8 cellular contexts compared by ENCODE assay signal in the genomic region with DNA sequence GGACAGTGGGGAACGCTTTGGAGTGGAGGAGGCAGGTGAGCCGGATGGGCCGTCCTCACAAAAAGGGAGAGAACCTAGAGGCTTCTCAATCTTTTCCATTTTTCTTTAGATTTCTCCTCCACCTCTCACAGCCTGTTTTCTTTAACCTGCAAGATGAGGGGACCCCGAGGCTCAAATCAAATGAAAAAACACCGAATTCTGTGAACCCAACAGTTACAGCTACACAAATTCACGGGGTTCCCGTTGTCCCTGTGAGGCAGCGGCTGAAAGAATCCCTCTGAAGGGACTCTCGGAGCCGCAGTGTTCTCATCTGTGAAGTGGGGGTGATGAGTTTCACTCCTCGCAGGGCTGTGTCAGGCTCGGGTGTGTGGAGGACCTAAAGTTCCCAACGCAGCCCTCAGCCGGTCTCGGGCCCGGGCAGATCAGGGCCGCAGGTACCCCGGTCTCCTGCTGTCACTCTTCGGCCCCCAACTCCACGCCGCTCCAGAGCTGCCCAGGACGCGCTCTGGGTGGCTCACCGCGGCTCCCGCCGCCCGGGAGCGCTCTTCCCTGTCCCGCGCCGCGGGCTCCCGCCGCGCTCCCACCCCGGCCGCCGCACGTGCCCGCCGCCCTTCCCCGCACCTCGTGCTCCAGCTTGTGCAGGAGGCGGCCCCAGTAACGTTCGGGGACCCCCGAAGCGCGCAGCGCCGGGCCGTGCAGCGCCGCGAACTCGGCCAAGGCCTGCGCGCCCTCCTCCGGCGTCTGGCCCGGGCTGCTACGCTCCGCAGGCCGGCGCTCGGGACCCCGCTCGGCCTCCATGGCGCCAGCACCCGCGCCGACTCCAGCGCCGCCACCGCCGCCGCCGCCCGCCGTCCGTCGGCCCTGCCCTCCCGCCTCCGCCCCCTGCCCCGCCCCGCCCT. TPM values are rescaled to one million over a fixed set of nuclear protein-coding genes. Genes with fewer than 3 reads are reported as not detected.
A peak's percentile ranks its signal among the peaks of the same experiment; 100 is the strongest.
DNase-seq lines count a peak whose midpoint lies in the region; ATAC-seq and TF ChIP-seq lines count a peak whose summit lies in the region.

A gene (minus strand): TSS at position 863 of the 899 bp plus-strand sequence. CDS start 65 bp downstream, at position 798.

- 1 to 2% (median 1%) methylated on average over 28 to 73 of the region's 87 CpGs for WGBS in stomach, 5 donors

- no peak for TF ChIP-seq EP300 in stomach (IDR thresholded peaks at IDR 0.05)

- TF ChIP-seq CTCF in PC-9 (conservative IDR thresholded peaks at IDR 0.05) (no peak), neural crest cell (conservative IDR thresholded peaks at IDR 0.05) (no peak), stomach (IDR thresholded peaks at IDR 0.05) (no peak)

- H2AFZ ChIP-seq in PC-9 = peak within 1 kb of the TSS; percentile 100

- H3K4me3 ChIP-seq in PC-9 (peak within 1 kb of the TSS; percentile 97), stomach (peak within 1 kb of the TSS; percentile 70 to 91 (median 88))

- H3K4me1 ChIP-seq in PC-9 (replicated peaks; ENCODE audit: insufficient read depth) (peaks cover 37% of the 10 kb centered on the region), stomach (peaks cover 20 to 46% (median 42%) of the 10 kb centered on the region in 4 donors)

- peaks cover 48% of the 10 kb centered on the region for H3K79me2 ChIP-seq in PC-9 (ENCODE audit: low read depth)

- H3K27ac Mint-ChIP-seq in neural crest cell (ENCODE audit: unreplicated experiment) = peak within 1 kb of the TSS; percentile 19

- intact Hi-C loops in PC-9 (cut with micrococcal nuclease; ENCODE audit: unreplicated experiment) (loop anchor here (5.0 kb wide), 1 partner anchor 34 kb away; a partner anchor contains a TSS), stomach (cut with DNase I; ENCODE audit: low total_unique reads) (no loop called here)

- H3K4me2 ChIP-seq in PC-9 = peak within 1 kb of the TSS; percentile 95

- H3K36me3 ChIP-seq in PC-9 (ENCODE audit: low read depth) (peaks cover 2% of the 10 kb centered on the region; the same call in 1 of the 2 replicates), stomach (peaks cover 0 to 15% (median 11%) of the 10 kb centered on the region in 4 donors)

- CTCF ChIA-PET in PC-9 (lab: Charles Lee) = interaction anchor here (0.6 to 0.9 kb wide), 2 partner anchors 42 to 189 kb away, joined by 5 to 6 read pairs; no protein-coding TSS in a partner anchor

- ATAC-seq in HG02973 (IDR thresholded peaks at IDR 0.05; ENCODE audit: unreplicated experiment) = peak; percentile 38

- TF ChIP-seq POLR2A in stomach (IDR thresholded peaks at IDR 0.05) = no peak

- no peaks in the 10 kb centered on the region for H3K36me3 Mint-ChIP-seq in neural crest cell (ENCODE audit: low read depth)

- H3K9me3 ChIP-seq in PC-9 (ENCODE audit: insufficient read depth, low read depth) = no peaks in the 10 kb centered on the region
- no peaks in the 10 kb centered on the region for H3K9me3 ChIP-seq in stomach

- BruUV-seq in PC-9 (replicated peaks; lab: Mats Ljungman, UMichigan) = TSS peak; percentile 46

- peaks cover 4% of the 10 kb centered on the region for H3K27me3 Mint-ChIP-seq in neural crest cell (ENCODE audit: low read depth)

- no peaks in the 10 kb centered on the region for H3K9me2 ChIP-seq in PC-9 (ENCODE audit: insufficient read depth)

- POLR2A ChIA-PET in PC-9 (lab: Charles Lee; ENCODE audit: unreplicated experiment) = interaction anchor here (0.6 to 1.2 kb wide), 3 partner anchors 14 to 172 kb away, joined by 3 to 9 read pairs (median 3); a partner anchor contains a TSS

- peak within 1 kb of the TSS; percentile 85 for H3K4me3 Mint-ChIP-seq in neural crest cell

- H3K4me1 Mint-ChIP-seq in neural crest cell = peaks cover 25% of the 10 kb centered on the region

- peaks cover 48% of the 10 kb centered on the region for H3F3A ChIP-seq in PC-9 (ENCODE audit: insufficient read depth, low read depth)

- no peaks in the 10 kb centered on the region for H3K9me3 Mint-ChIP-seq in neural crest cell

- peak; percentile 11 for DNase-seq in NCI-H1694 treated with DMSO at 0.1 percent for 48 hours (lab: John Stamatoyannopoulos, UW)
- DNase-seq in NCI-H1694 (lab: John Stamatoyannopoulos, UW) = no peak
- DNase-seq in PC-9 = peak in 1 of 2 experiments; percentile 58
- DNase-seq in activated effector memory CD4-positive, alpha-beta T cell treated with Interleukin-2 at 50 U/mL for 16 hours = peak; percentile 43
- DNase-seq in foreskin melanocyte = peak; percentile 19
- peak; percentile 43 for DNase-seq in neural crest cell (ENCODE audit: low read depth, low spot score)
- peak; percentile 56 for DNase-seq in stomach

- 0 out of 2 replicates have a peak, but pooled peaks cover 3% of the 10 kb centered on the region for H4K20me1 ChIP-seq in PC-9 (ENCODE audit: insufficient read depth)

- peak within 1 kb of the TSS; percentile 76 for H3K27ac ChIP-seq in PC-9
- peak within 1 kb of the TSS; percentile 92 to 96 (median 96) for H3K27ac ChIP-seq in stomach

- no peaks in the 10 kb centered on the region for H3K27me3 ChIP-seq in PC-9 (ENCODE audit: insufficient read depth, low read depth)
- H3K27me3 ChIP-seq in stomach = no peaks in the 10 kb centered on the region

RNA-seq across cellular contexts. Expression of the gene that starts here (rescaled TPM):
- 97.0 and 113 TPM in 2 replicates for total RNA-seq in PC-9 (2021)
- total RNA-seq in neural crest cell = 72.4 and 73.8 TPM in 2 replicates
- total RNA-seq in stomach = 10 to 100 TPM in 4 of 5 donors, 1 to 10 TPM in 1; 4.1 to 64.3 (median 18.7) TPM
- 10 to 100 TPM; 27.6 to 45.3 (median 32.7) TPM for polyA plus RNA-seq in stomach
